18 cellular contexts compared by ENCODE assay signal in the genomic region with DNA sequence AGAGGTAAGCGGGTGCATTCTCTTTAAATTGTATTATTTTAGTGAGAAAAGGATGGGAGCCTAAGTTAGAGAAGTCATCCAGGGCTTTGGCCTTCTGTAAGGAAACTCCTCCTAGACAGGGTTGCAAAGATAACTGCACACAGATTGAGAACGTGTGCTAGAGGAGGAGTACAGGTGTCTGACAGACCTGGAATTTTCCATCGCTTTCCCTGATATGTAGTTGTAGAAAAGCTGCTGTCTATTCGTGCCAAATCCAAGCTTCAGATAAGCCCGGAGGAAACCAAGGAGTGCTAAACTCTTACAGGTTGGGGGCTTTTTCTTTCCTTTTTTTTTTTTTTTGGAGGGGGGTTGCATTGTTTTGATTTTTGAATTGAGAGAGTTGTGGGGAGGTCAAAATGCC. TPM values are rescaled to one million over a fixed set of nuclear protein-coding genes. Genes with fewer than 3 reads are reported as not detected.
DNase-seq lines count a peak whose midpoint lies in the region; TF ChIP-seq lines count a peak whose summit lies in the region.
"Had no signal": no experiment of that assay in that cellular context is flagged by ENCODE, and none has a peak within 500 bp of the region (broad histone marks: within the 10 kb centered on the region; RNA-seq: fewer than 3 reads in every experiment).

No MANE protein-coding gene starts in this region.

- DNase-seq in Karpas-422 (no peak), dorsolateral prefrontal cortex (no peak), A673 (ENCODE audit: low spot score) (no peak), GM10248 (ENCODE audit: extremely low spot score) (no peak)
- no peak for DNase-seq in activated naive CD4-positive, alpha-beta T cell treated with anti-CD3 and anti-CD28 coated beads, Interleukin-2, amount 50 U/mL, for 16 hours
- DNase-seq: Caco-2; CD4-positive, CD25-positive, alpha-beta regulatory T cell; CD8-positive, alpha-beta T cell; DMS153; DND-41; GDM1; GOT3; HFFc6 had no signal

- no peak overlapping the region for H3K4me3 Mint-ChIP-seq in brain
- H3K4me3 Mint-ChIP-seq: B cell; CD4-positive, CD25-positive, alpha-beta regulatory T cell; CD8-positive, alpha-beta T cell; HFFc6 had no signal

- peaks cover 48% of the 10 kb centered on the region for H3K36me3 Mint-ChIP-seq in brain

- H3K27me3 Mint-ChIP-seq in brain: no peaks in the 10 kb centered on the region
- H3K27me3 Mint-ChIP-seq: B cell; CD4-positive, CD25-positive, alpha-beta regulatory T cell had no signal

- H3K9ac ChIP-seq in Karpas-422 (ENCODE audit: low read length): peak overlapping the region; percentile 55
- H3K9ac ChIP-seq: BLaER1 had no signal

- intact Hi-C loops in dorsolateral prefrontal cortex (cut with DNase I): no loop called here
- intact Hi-C loops in A673 (cut with micrococcal nuclease; ENCODE audit: unreplicated experiment): no loop called here

- no TSS peak for BruUV-seq in A673 (replicated peaks; lab: Mats Ljungman, UMichigan)

- H3K4me2 ChIP-seq in Karpas-422 (ENCODE audit: low read depth, low read length, poor library complexity, severe bottlenecking): peak overlapping the region; percentile 66
- H3K4me2 ChIP-seq: BLaER1 had no signal

- CTCF ChIA-PET in A673 (lab: Charles Lee) (no interaction called here), GM10248 (lab: Yijun Ruan, JAX) (interaction anchor here (1.1 kb wide), 1 partner anchor 41 kb away, joined by 3 read pairs; no protein-coding TSS in a partner anchor)

- no peaks in the 10 kb centered on the region for H3K9me3 Mint-ChIP-seq in brain
- H3K9me3 Mint-ChIP-seq: CD4-positive, CD25-positive, alpha-beta regulatory T cell; CD8-positive, alpha-beta T cell; HFFc6 had no signal

- POLR2A ChIA-PET in A673 (lab: Charles Lee; ENCODE audit: low non-redundant PET) (no interaction called here), GM10248 (lab: Yijun Ruan, JAX) (no interaction called here)

- H3K27ac Mint-ChIP-seq in brain: peak overlapping the region in 3 of 5 experiments; percentile 12 to 57 (median 17)
- H3K27ac Mint-ChIP-seq: CD8-positive, alpha-beta T cell; HFFc6 had no signal

- H4K20me1 ChIP-seq in Karpas-422 (ENCODE audit: insufficient read depth, low read depth, low read length): no peaks in the 10 kb centered on the region

- no peak for TF ChIP-seq CTCF in brain (conservative IDR thresholded peaks at IDR 0.05)
- TF ChIP-seq CTCF in dorsolateral prefrontal cortex (IDR thresholded peaks at IDR 0.05 in 54 of 56, conservative IDR thresholded peaks at IDR 0.05 in 2 of 56; ENCODE audit: low read depth in 1 of 56, partially characterized antibody in 56 of 56): no peak
- no peak for TF ChIP-seq CTCF in A673 (conservative IDR thresholded peaks at IDR 0.05; ENCODE audit: low read depth, low read length)
- TF ChIP-seq CTCF in GM10248 (IDR thresholded peaks at IDR 0.05; ENCODE audit: control extremely low read depth, extremely low read depth, low read depth, missing control alignments): no peak

- H3K27me3 ChIP-seq in Karpas-422 (ENCODE audit: low read length) (no peaks in the 10 kb centered on the region), dorsolateral prefrontal cortex (no peaks in the 10 kb centered on the region), A673 (replicated peaks; ENCODE audit: insufficient read depth, low read depth, low read length, poor library complexity) (no peaks in the 10 kb centered on the region)
- H3K27me3 ChIP-seq: BLaER1 had no signal

- H3K27ac ChIP-seq in Karpas-422 (ENCODE audit: low read length): peak overlapping the region; percentile 97
- peak overlapping the region in 39 of 59 donors; percentile 5 to 81 (median 56) for H3K27ac ChIP-seq in dorsolateral prefrontal cortex
- no peak overlapping the region for H3K27ac ChIP-seq in A673 (ENCODE audit: low read depth, low read length, poor library complexity, severe bottlenecking)
- H3K27ac ChIP-seq: BLaER1, C4-2B had no signal

- H3K36me3 ChIP-seq in Karpas-422 (ENCODE audit: insufficient read depth, low read length) (no peaks in the 10 kb centered on the region), A673 (ENCODE audit: insufficient read depth, low read length, poor library complexity, severe bottlenecking) (no peaks in the 10 kb centered on the region)
- H3K36me3 ChIP-seq: HAP-1 had no signal

- peaks cover 85% of the 10 kb centered on the region for H3K4me1 Mint-ChIP-seq in brain

- H2AFZ ChIP-seq in Karpas-422 (ENCODE audit: low read length): no peak overlapping the region

- H3K4me3 ChIP-seq in Karpas-422 (ENCODE audit: low read length): peak overlapping the region; percentile 30; the same call in 1 of the 2 replicates
- H3K4me3 ChIP-seq in dorsolateral prefrontal cortex: no peak overlapping the region
- no peak overlapping the region for H3K4me3 ChIP-seq in A673 (ENCODE audit: low read depth, low read length, poor library complexity, severe bottlenecking)
- H3K4me3 ChIP-seq: BLaER1, HAP-1 had no signal

- H3K9me3 ChIP-seq in Karpas-422 (ENCODE audit: low read length) (no peaks in the 10 kb centered on the region), A673 (ENCODE audit: low read depth, low read length, poor library complexity, severe bottlenecking) (no peaks in the 10 kb centered on the region)
- H3K9me3 ChIP-seq: BLaER1, Caco-2, HAP-1 had no signal

- peaks cover 57% of the 10 kb centered on the region for H3K79me2 ChIP-seq in Karpas-422 (ENCODE audit: low read length)

- peaks cover 100% of the 10 kb centered on the region for H3K4me1 ChIP-seq in Karpas-422 (ENCODE audit: low read length)
- H3K4me1 ChIP-seq in A673 (ENCODE audit: insufficient read depth, low read length, poor library complexity, severe bottlenecking): no peaks in the 10 kb centered on the region

- no peaks in the 10 kb centered on the region for H3K9me2 ChIP-seq in Karpas-422 (replicated peaks; ENCODE audit: insufficient read depth, low read length)

RNA-seq across cellular contexts. Expression of a gene that starts 23.1 kb away (rescaled TPM):
- total RNA-seq in Karpas-422 (2014; rRNA removed; shearing (Covaris generic); ENCODE audit: low replicate concordance): 39.6 and 52.0 TPM in 2 replicates
- polyA plus RNA-seq in brain (ENCODE audit: insufficient read depth, low read depth, low replicate concordance): 7.8 TPM
- total RNA-seq in dorsolateral prefrontal cortex: 100 to 1,000 TPM in 88 of 120 experiments, 10 to 100 TPM in 32; 44.8 to 204 (median 116) TPM
- total RNA-seq in A673 (2021): 10.6 and 16.1 TPM in 2 replicates
- total RNA-seq: Caco-2; CD4-positive, CD25-positive, alpha-beta regulatory T cell had no signal
